ENCODE assay signal across 10 cellular contexts in the genomic region with DNA sequence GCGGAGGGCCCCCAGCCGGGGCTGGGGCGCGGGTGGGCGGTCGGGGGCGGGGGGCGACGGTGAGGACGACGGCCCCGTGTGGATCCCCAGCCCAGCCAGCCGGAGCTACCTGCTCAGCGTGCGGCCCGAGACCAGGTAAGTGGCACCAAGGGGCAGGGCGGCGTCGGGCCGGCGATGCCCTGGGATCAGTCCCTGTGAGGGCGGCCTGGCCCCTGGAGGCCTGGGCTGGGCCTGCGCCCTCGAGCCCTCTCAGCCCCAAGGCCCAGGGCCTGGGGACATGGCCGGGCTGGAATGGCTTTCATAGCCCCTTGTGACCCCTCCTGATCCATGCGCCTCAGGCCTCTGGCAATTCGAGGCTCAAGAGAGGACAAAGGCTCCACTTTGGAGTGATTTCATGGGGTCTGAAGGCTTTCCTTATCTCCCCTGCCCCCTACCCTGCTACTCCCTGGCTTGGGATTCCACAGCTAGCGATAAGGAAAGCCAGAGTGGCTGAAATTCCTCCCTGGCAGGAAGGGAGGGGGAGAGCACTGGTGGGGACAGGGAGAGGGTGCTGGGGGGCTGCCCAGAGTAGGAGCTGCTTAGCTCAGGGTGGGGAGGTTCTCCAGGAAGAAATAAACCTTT. TPM values are rescaled to one million over a fixed set of nuclear protein-coding genes. Genes with fewer than 3 reads are reported as not detected.
DNase-seq lines count a peak whose midpoint lies in the region; ATAC-seq and TF ChIP-seq lines count a peak whose summit lies in the region.
"Had no signal": no experiment of that assay in that cellular context is flagged by ENCODE, and none has a peak within 500 bp of the region (broad histone marks: within the 10 kb centered on the region; RNA-seq: fewer than 3 reads in every experiment).

No MANE protein-coding gene starts in this region.

- ATAC-seq in lung (ENCODE audit: insufficient read depth, low FRiP score), result no peak
- ATAC-seq in GM19328 (IDR thresholded peaks at IDR 0.05; ENCODE audit: unreplicated experiment), result no peak

- DNase-seq in SJCRH30 (peak; percentile 21 to 45), endothelial cell (ENCODE audit: low spot score) (peak; percentile 57), lung (ENCODE audit: low spot score) (no peak), suprapubic skin (ENCODE audit: low spot score in 2 of 2) (no peak), SIG-M5 treated with dmso at 0.1 percent for 504 hours (lab: John Stamatoyannopoulos, UW; ENCODE audit: unreplicated experiment) (no peak), NCI-H187 treated with DMSO at 0.1 percent for 48 hours (lab: John Stamatoyannopoulos, UW) (no peak), NCI-H446 treated with DMSO at 0.1 percent for 48 hours (lab: John Stamatoyannopoulos, UW) (no peak)

- 35 to 59% methylated on average over 12 to 28 of the region's 28 CpGs for WGBS in lung, 2 donors
- WGBS in suprapubic skin, result 28% methylated on average over 5 of the region's 28 CpGs

- H3K9me3 ChIP-seq in SJCRH30 (replicated peaks), result no peaks in the 10 kb centered on the region
- H3K9me3 ChIP-seq in lung (ENCODE audit: control insufficient read depth in 2 of 2, insufficient read depth in 1 of 2, low read length in 1 of 2), result no peaks in the 10 kb centered on the region
- H3K9me3 ChIP-seq in suprapubic skin, result no peaks in the 10 kb centered on the region

- H3K27ac Mint-ChIP-seq in endothelial cell (ENCODE audit: unreplicated experiment), result peak overlapping the region; percentile 100
- H3K27ac Mint-ChIP-seq: activated CD4-positive, alpha-beta T cell treated with anti-CD3 and anti-CD28 coated beads, Interleukin-2, amount 10 ng/mL, durations not matched to agents 24 days and 14 days had no signal

- TF ChIP-seq CTCF in endothelial cell (IDR thresholded peaks at IDR 0.05; ENCODE audit: unreplicated experiment) (peak; percentile 10), lung (IDR thresholded peaks at IDR 0.05; ENCODE audit: control extremely low read depth, extremely low read depth) (no peak), suprapubic skin (IDR thresholded peaks at IDR 0.05) (no peak)

- H3K27me3 Mint-ChIP-seq in endothelial cell (ENCODE audit: unreplicated experiment), result peaks cover 23% of the 10 kb centered on the region

- H3K4me3 ChIP-seq in SJCRH30 (peak overlapping the region; percentile 88), lung (no peak overlapping the region), suprapubic skin (peak overlapping the region; percentile 19)

- H3K27me3 ChIP-seq in SJCRH30 (no peaks in the 10 kb centered on the region), lung (ENCODE audit: control insufficient read depth, insufficient read depth) (no peaks in the 10 kb centered on the region), suprapubic skin (no peaks in the 10 kb centered on the region)

- H3K4me1 Mint-ChIP-seq in endothelial cell (ENCODE audit: unreplicated experiment), result peaks cover 61% of the 10 kb centered on the region

- H3K36me3 ChIP-seq in SJCRH30 (peaks cover 5% of the 10 kb centered on the region), lung (ENCODE audit: control insufficient read depth in 2 of 2, insufficient read depth in 2 of 2, low read length in 2 of 2) (no peaks in the 10 kb centered on the region), suprapubic skin (no peaks in the 10 kb centered on the region)

- H3K36me3 Mint-ChIP-seq in endothelial cell (ENCODE audit: low read depth, unreplicated experiment), result peaks cover 12% of the 10 kb centered on the region

- H3K9me3 Mint-ChIP-seq in endothelial cell (ENCODE audit: unreplicated experiment), result no peaks in the 10 kb centered on the region
- H3K9me3 Mint-ChIP-seq: activated CD4-positive, alpha-beta T cell treated with anti-CD3 and anti-CD28 coated beads, Interleukin-2, amount 10 ng/mL, durations not matched to agents 24 days and 14 days had no signal

- TF ChIP-seq EP300 in suprapubic skin (IDR thresholded peaks at IDR 0.05), result no peak

- H3K4me1 ChIP-seq in SJCRH30, result peaks cover 18% of the 10 kb centered on the region
- peaks cover 15 to 30% of the 10 kb centered on the region in 2 donors for H3K4me1 ChIP-seq in lung (ENCODE audit: control insufficient read depth in 2 of 2, insufficient read depth in 2 of 2, low read length in 2 of 2)
- H3K4me1 ChIP-seq in suprapubic skin, result peaks cover 17% of the 10 kb centered on the region

- H3K27ac ChIP-seq in SJCRH30, result peak overlapping the region; percentile 86
- H3K27ac ChIP-seq in lung (ENCODE audit: low read depth in 1 of 2, low read length in 1 of 2), result peak overlapping the region; percentile 86 to 88
- no peak overlapping the region for H3K27ac ChIP-seq in suprapubic skin
- H3K27ac ChIP-seq: HL-60 had no signal

- no peak for TF ChIP-seq POLR2A in suprapubic skin (IDR thresholded peaks at IDR 0.05)

- peak overlapping the region; percentile 97 for H3K4me3 Mint-ChIP-seq in endothelial cell (ENCODE audit: unreplicated experiment)
- H3K4me3 Mint-ChIP-seq: activated CD4-positive, alpha-beta T cell treated with anti-CD3 and anti-CD28 coated beads, Interleukin-2, amount 10 ng/mL, durations not matched to agents 24 days and 14 days had no signal

RNA-seq across cellular contexts. Expression of a gene that starts 0.4 kb away (rescaled TPM):
- 35.9 and 49.9 TPM in 2 replicates for total RNA-seq in SJCRH30 (2014; rRNA removed; shearing (Covaris generic))
- 94.2 TPM for total RNA-seq in endothelial cell (ENCODE audit: unreplicated experiment)
- 10 to 100 TPM in 1 of 2 donors, 1 to 10 TPM in 1; 8.2 to 12.2 TPM for total RNA-seq in lung
- polyA plus RNA-seq in lung, result 1 to 10 TPM; 3.1 to 4.2 TPM
- 1 to 10 TPM in 2 of 4 donors, under 1 TPM in 2; 0.42 to 7.5 (median 1.1) TPM for total RNA-seq in suprapubic skin

Comparison
In these comparisons a context has a peak if more than half of its experiments do, and no peak if none do; other contexts are left out.
1. DNase-seq: peak in SJCRH30 (2 of 2) and endothelial cell (single experiment); none in lung (single experiment), suprapubic skin (0 of 2), SIG-M5 treated with dmso at 0.1 percent for 504 hours (single experiment), NCI-H187 treated with DMSO at 0.1 percent for 48 hours (single experiment) and NCI-H446 treated with DMSO at 0.1 percent for 48 hours (single experiment).